34 cellular contexts compared by ENCODE assay signal in genomic region chr18:23003289-23003688, GRCh38.
"Had no signal": no experiment of that assay in that cellular context is flagged by ENCODE, and none has a peak within 500 bp of the region (broad histone marks: within the 10 kb centered on the region; RNA-seq: fewer than 3 reads in every experiment).

No MANE protein-coding gene starts in this region.

- H3K36me3 ChIP-seq: adrenal gland, brain microvascular endothelial cell, breast epithelium had no signal

- H3K9me3 Mint-ChIP-seq: activated B cell treated with CpG ODN at 0.5 μM for 24 hours; activated CD4-positive, alpha-beta memory T cell treated with anti-CD3 and anti-CD28 coated beads for 36 hours; activated CD4-positive, alpha-beta T cell treated with anti-CD3 and anti-CD28 coated beads, Interleukin-2, amount 10 ng/mL, durations not matched to agents 24 days and 14 days; activated CD8-positive, alpha-beta T cell treated with anti-CD3 and anti-CD28 coated beads for 36 hours; activated naive CD4-positive, alpha-beta T cell treated with anti-CD3 and anti-CD28 coated beads for 36 hours; activated naive CD4-positive, alpha-beta T cell treated with anti-CD3 and anti-CD28 coated beads, Interleukin-2, amount 50 U/mL, for 72 hours; activated naive CD8-positive, alpha-beta T cell treated with anti-CD3 and anti-CD28 coated beads for 36 hours; activated T-cell treated with anti-CD3 and anti-CD28 coated beads, Interleukin-2, amount 50 U/mL, for 4 hours; activated T-cell treated with anti-CD3 and anti-CD28 coated beads, Interleukin-2, amount 50 U/mL, for 72 hours; activated T-helper 1 cell treated with anti-CD3 and anti-CD28 coated beads, Interleukin-12 subunit alpha, Interleukin-12 subunit beta, Interleukin-2, Interleukin-4 antibody, amounts not matched to agents 30 ng/mL and 10 ng/mL and 1 ng/mL, durations not matched to agents 14 hours and 24 hours and 36 hours; activated T-helper 17 cell treated with anti-CD3 and anti-CD28 coated beads, Interleukin-2, amount 50 U/mL, for 72 hours had no signal

- H3K9me3 ChIP-seq: adrenal gland, body of pancreas, breast epithelium had no signal

- H3K27me3 ChIP-seq: adrenal gland, body of pancreas, brain microvascular endothelial cell, breast epithelium had no signal

- DNase-seq: activated B cell treated with CpG ODN at 0.5 μM for 24 hours; activated CD4-positive, alpha-beta memory T cell treated with anti-CD3 and anti-CD28 coated beads for 36 hours; activated CD4-positive, alpha-beta T cell treated with anti-CD3 and anti-CD28 coated beads for 4 hours; activated CD4-positive, alpha-beta T cell treated with anti-CD3 and anti-CD28 coated beads, Interleukin-2, amount 10 ng/mL, durations not matched to agents 24 days and 14 days; activated CD4-positive, alpha-beta T cell treated with anti-CD3 and anti-CD28 coated beads, Interleukin-2, amount 50 U/mL, for 1 hour; activated CD4-positive, alpha-beta T cell treated with anti-CD3 and anti-CD28 coated beads, Interleukin-2, amount 50 U/mL, for 4 hours; activated CD4-positive, CD25-positive, alpha-beta regulatory T cell treated with anti-CD3 and anti-CD28 coated beads, Interleukin-2, amount 50 U/mL, for 72 hours; activated CD8-positive, alpha-beta memory T cell treated with anti-CD3 and anti-CD28 coated beads, Interleukin-2, amount 50 U/mL, for 4 hours; activated CD8-positive, alpha-beta T cell treated with anti-CD3 and anti-CD28 coated beads for 36 hours; activated effector memory CD4-positive, alpha-beta T cell treated with anti-CD3 and anti-CD28 coated beads, Interleukin-2, amount 50 U/mL, for 16 hours; activated gamma-delta T cell treated with Interleukin-2 at 50 U/mL for 16 hours; activated naive CD4-positive, alpha-beta T cell; activated naive CD4-positive, alpha-beta T cell treated with anti-CD3 and anti-CD28 coated beads for 36 hours; activated naive CD4-positive, alpha-beta T cell treated with anti-CD3 and anti-CD28 coated beads, Interleukin-2, amount 50 U/mL, for 16 hours; activated naive CD8-positive, alpha-beta T cell treated with anti-CD3 and anti-CD28 coated beads for 36 hours; activated T-cell treated with anti-CD3 and anti-CD28 coated beads for 4 hours; activated T-cell treated with anti-CD3 and anti-CD28 coated beads, Interleukin-2, amount 50 U/mL, for 1 hour; activated T-cell treated with anti-CD3 and anti-CD28 coated beads, Interleukin-2, amount 50 U/mL, for 4 hours; activated T-cell treated with anti-CD3 and anti-CD28 coated beads, Interleukin-2, amount 50 U/mL, for 72 hours; adrenal gland; amniotic stem cell; aorta; body of pancreas; brain microvascular endothelial cell; central memory CD4-positive, alpha-beta T cell; T-helper 17 cell; T-helper 9 cell had no signal

- H3K4me3 ChIP-seq: adrenal gland, body of pancreas, breast epithelium had no signal

- H3K4me1 Mint-ChIP-seq: activated B cell treated with CpG ODN at 0.5 μM for 24 hours; activated CD4-positive, alpha-beta T cell treated with anti-CD3 and anti-CD28 coated beads, Interleukin-2, amount 10 ng/mL, durations not matched to agents 24 days and 14 days; activated naive CD8-positive, alpha-beta T cell treated with anti-CD3 and anti-CD28 coated beads for 36 hours; activated T-helper 17 cell treated with anti-CD3 and anti-CD28 coated beads, Interleukin-2, amount 50 U/mL, for 72 hours had no signal

- H3K27ac Mint-ChIP-seq: activated B cell treated with CpG ODN at 0.5 μM for 24 hours; activated CD4-positive, alpha-beta memory T cell treated with anti-CD3 and anti-CD28 coated beads for 36 hours; activated CD4-positive, alpha-beta T cell treated with anti-CD3 and anti-CD28 coated beads, Interleukin-2, amount 10 ng/mL, durations not matched to agents 24 days and 14 days; activated CD8-positive, alpha-beta T cell treated with anti-CD3 and anti-CD28 coated beads for 36 hours; activated naive CD4-positive, alpha-beta T cell treated with anti-CD3 and anti-CD28 coated beads for 36 hours; activated naive CD8-positive, alpha-beta T cell treated with anti-CD3 and anti-CD28 coated beads for 36 hours; activated T-cell treated with anti-CD3 and anti-CD28 coated beads, Interleukin-2, amount 50 U/mL, for 72 hours; activated T-helper 1 cell treated with anti-CD3 and anti-CD28 coated beads, Interleukin-12 subunit alpha, Interleukin-12 subunit beta, Interleukin-2, Interleukin-4 antibody, amounts not matched to agents 30 ng/mL and 10 ng/mL and 1 ng/mL, durations not matched to agents 14 hours and 24 hours and 36 hours; activated T-helper 17 cell treated with anti-CD3 and anti-CD28 coated beads, Interleukin-2, amount 50 U/mL, for 72 hours; T-helper 17 cell had no signal

- FAIRE-seq: astrocyte, colon, TTC549 had no signal

- H3K4me3 Mint-ChIP-seq: activated B cell treated with CpG ODN at 0.5 μM for 24 hours; activated CD4-positive, alpha-beta memory T cell treated with anti-CD3 and anti-CD28 coated beads for 36 hours; activated CD4-positive, alpha-beta T cell treated with anti-CD3 and anti-CD28 coated beads, Interleukin-2, amount 10 ng/mL, durations not matched to agents 24 days and 14 days; activated CD8-positive, alpha-beta T cell treated with anti-CD3 and anti-CD28 coated beads for 36 hours; activated naive CD4-positive, alpha-beta T cell treated with anti-CD3 and anti-CD28 coated beads for 36 hours; activated naive CD8-positive, alpha-beta T cell treated with anti-CD3 and anti-CD28 coated beads for 36 hours; activated T-cell treated with anti-CD3 and anti-CD28 coated beads, Interleukin-2, amount 50 U/mL, for 4 hours; activated T-cell treated with anti-CD3 and anti-CD28 coated beads, Interleukin-2, amount 50 U/mL, for 72 hours; activated T-helper 1 cell treated with anti-CD3 and anti-CD28 coated beads, Interleukin-12 subunit alpha, Interleukin-12 subunit beta, Interleukin-2, Interleukin-4 antibody, amounts not matched to agents 30 ng/mL and 10 ng/mL and 1 ng/mL, durations not matched to agents 14 hours and 24 hours and 36 hours; activated T-helper 17 cell treated with anti-CD3 and anti-CD28 coated beads, Interleukin-2, amount 50 U/mL, for 72 hours; T-helper 17 cell had no signal

- H3K27me3 Mint-ChIP-seq: activated B cell treated with CpG ODN at 0.5 μM for 24 hours; activated CD4-positive, alpha-beta memory T cell treated with anti-CD3 and anti-CD28 coated beads for 36 hours; activated CD4-positive, alpha-beta T cell treated with anti-CD3 and anti-CD28 coated beads, Interleukin-2, amount 10 ng/mL, durations not matched to agents 24 days and 14 days; activated CD8-positive, alpha-beta T cell treated with anti-CD3 and anti-CD28 coated beads for 36 hours; activated naive CD8-positive, alpha-beta T cell treated with anti-CD3 and anti-CD28 coated beads for 36 hours; activated T-helper 17 cell treated with anti-CD3 and anti-CD28 coated beads, Interleukin-2, amount 50 U/mL, for 72 hours; T-helper 17 cell had no signal

- H3K4me1 ChIP-seq: adrenal gland, body of pancreas, breast epithelium had no signal
